In genomic region chr11:57320067-57320718, GRCh38 we compare ENCODE assay signal across 22 cellular contexts. TPM values are rescaled to one million over a fixed set of nuclear protein-coding genes. Genes with fewer than 3 reads are reported as not detected.
A peak's percentile ranks its signal among the peaks of the same experiment; 100 is the strongest.
DNase-seq lines count a peak whose midpoint lies in the region; ATAC-seq, FAIRE-seq and TF ChIP-seq lines count a peak whose summit lies in the region.
"Had no signal": no experiment of that assay in that cellular context is flagged by ENCODE, and none has a peak within 500 bp of the region (broad histone marks: within the 10 kb centered on the region; RNA-seq: fewer than 3 reads in every experiment).

No MANE protein-coding gene starts in this region.

- TF ChIP-seq CTCF in C4-2B (conservative IDR thresholded peaks at IDR 0.05) (no peak), MCF 10A (IDR thresholded peaks at IDR 0.05; ENCODE audit: unreplicated experiment) (no peak), kidney (IDR thresholded peaks at IDR 0.05; ENCODE audit: borderline replicate concordance, extremely low read depth, insufficient read depth) (no peak)

- peak overlapping the region; percentile 75 for H3K4me3 Mint-ChIP-seq in MCF 10A (ENCODE audit: unreplicated experiment)
- H3K4me3 Mint-ChIP-seq: immature natural killer cell; stimulated activated naive CD8-positive, alpha-beta T cell treated with anti-CD3 and anti-CD28 coated beads, Interleukin-15, amount 100 ng/mL, for 72 hours had no signal

- no peak for DNase-seq in MCF 10A (ENCODE audit: unreplicated experiment)
- DNase-seq in kidney: peak; percentile 76
- DNase-seq in COR-L47 (lab: John Stamatoyannopoulos, UW): no peak
- DNase-seq: DND-41; dorsolateral prefrontal cortex; immature natural killer cell; naive B cell; NCI-H1694; NCI-H2227 treated with DMSO at 0.1 percent for 48 hours; NCI-H82; ovary; SJCRH30; stimulated activated naive CD8-positive, alpha-beta T cell treated with anti-CD3 and anti-CD28 coated beads, Interleukin-15, amount 100 ng/mL, for 72 hours had no signal

- H3K4me3 ChIP-seq in kidney (ENCODE audit: low read length in 2 of 2) (no peak overlapping the region), subcutaneous abdominal adipose tissue (ENCODE audit: low read depth in 1 of 5, low read length in 5 of 5) (peak overlapping the region in 4 of 5 donors; percentile 27 to 80 (median 40))
- H3K4me3 ChIP-seq: cardiac muscle cell, ovary, SJCRH30 had no signal

- H3K27me3 Mint-ChIP-seq in MCF 10A (ENCODE audit: insufficient read depth, unreplicated experiment): no peaks in the 10 kb centered on the region
- H3K27me3 Mint-ChIP-seq: IgD-negative memory B cell; naive B cell; stimulated activated naive CD8-positive, alpha-beta T cell treated with anti-CD3 and anti-CD28 coated beads, Interleukin-15, amount 100 ng/mL, for 72 hours had no signal

- BruUV-seq in MCF 10A (replicated peaks; lab: Mats Ljungman, UMichigan): no TSS peak

- CTCF ChIA-PET in MCF 10A (lab: Yijun Ruan, JAX): interaction anchor here (1.1 to 4.1 kb wide), 4 partner anchors 9 to 25 kb away, joined by 4 to 27 read pairs (median 16); no protein-coding TSS in a partner anchor

- H3K36me3 Mint-ChIP-seq in MCF 10A (ENCODE audit: insufficient read depth, unreplicated experiment): peaks cover 2% of the 10 kb centered on the region
- H3K36me3 Mint-ChIP-seq: IgD-negative memory B cell, naive B cell had no signal

- peak overlapping the region; percentile 97 for H3K27ac Mint-ChIP-seq in MCF 10A (ENCODE audit: low read depth, unreplicated experiment)
- H3K27ac Mint-ChIP-seq: IgD-negative memory B cell; naive B cell; stimulated activated naive CD8-positive, alpha-beta T cell treated with anti-CD3 and anti-CD28 coated beads, Interleukin-15, amount 100 ng/mL, for 72 hours had no signal

- intact Hi-C loops in MCF 10A (cut with micrococcal nuclease): no loop called here
- intact Hi-C loops in kidney (cut with DNase I): no loop called here

- peaks cover 0 to 4% (median 0%) of the 10 kb centered on the region in 5 donors for H3K27me3 ChIP-seq in subcutaneous abdominal adipose tissue (ENCODE audit: control insufficient read depth in 5 of 5, insufficient read depth in 4 of 5, low read length in 5 of 5)
- H3K27me3 ChIP-seq: cardiac muscle cell, dorsolateral prefrontal cortex, ovary, SJCRH30 had no signal

- H3K4me1 Mint-ChIP-seq in MCF 10A (ENCODE audit: insufficient read depth, unreplicated experiment): peaks cover 36% of the 10 kb centered on the region

- peaks cover 21 to 29% of the 10 kb centered on the region in 2 donors for H3K4me1 ChIP-seq in kidney (ENCODE audit: control insufficient read depth in 1 of 2, insufficient read depth in 1 of 2, low read depth in 1 of 2, low read length in 2 of 2)
- H3K4me1 ChIP-seq in subcutaneous abdominal adipose tissue (ENCODE audit: control insufficient read depth in 5 of 5, insufficient read depth in 5 of 5, low read length in 5 of 5): peaks cover 37 to 89% (median 84%) of the 10 kb centered on the region in 5 donors

- H3K9me3 ChIP-seq in kidney (ENCODE audit: control insufficient read depth in 1 of 2, low read length in 2 of 2) (no peaks in the 10 kb centered on the region), subcutaneous abdominal adipose tissue (ENCODE audit: control insufficient read depth in 5 of 5, low read length in 5 of 5) (no peaks in the 10 kb centered on the region)
- H3K9me3 ChIP-seq: ovary, SJCRH30 had no signal

- peaks cover 11 to 17% of the 10 kb centered on the region in 2 donors for H3K36me3 ChIP-seq in kidney (ENCODE audit: control insufficient read depth in 1 of 2, insufficient read depth in 2 of 2, low read length in 2 of 2)
- H3K36me3 ChIP-seq in subcutaneous abdominal adipose tissue (ENCODE audit: control insufficient read depth in 5 of 5, insufficient read depth in 5 of 5, low read length in 5 of 5): peaks cover 0 to 45% (median 33%) of the 10 kb centered on the region in 5 donors
- H3K36me3 ChIP-seq: ovary had no signal

- FAIRE-seq in kidney (lab: Jason Lieb, UNC): no peak

- peak overlapping the region; percentile 15; the same call in 1 of the 2 replicates for H3K27ac ChIP-seq in C4-2B
- no peak overlapping the region for H3K27ac ChIP-seq in kidney (ENCODE audit: low read depth in 2 of 2, low read length in 2 of 2)
- H3K27ac ChIP-seq in subcutaneous abdominal adipose tissue (ENCODE audit: low read depth, low read length): peak overlapping the region; percentile 96
- H3K27ac ChIP-seq: cardiac muscle cell, SJCRH30 had no signal

- POLR2A ChIA-PET in MCF 10A (lab: Yijun Ruan, JAX): interaction anchor here (1.3 to 10.1 kb wide), 4 partner anchors 12 to 459 kb away, joined by 4 to 362 read pairs (median 132); no protein-coding TSS in a partner anchor

- no peak for ATAC-seq in HG02870 (IDR thresholded peaks at IDR 0.05; ENCODE audit: unreplicated experiment)
- ATAC-seq in activated CD4-positive, CD25-positive, alpha-beta regulatory T cell treated with anti-CD3 and anti-CD28 coated beads, Interleukin-2, amount 50 U/mL, for 24 hours: no peak
- ATAC-seq: esophagus mucosa; HCT116; stimulated activated naive CD8-positive, alpha-beta T cell treated with anti-CD3 and anti-CD28 coated beads, Interleukin-15, amount 100 ng/mL, for 72 hours had no signal

- no peaks in the 10 kb centered on the region for H3K9me3 Mint-ChIP-seq in MCF 10A (ENCODE audit: unreplicated experiment)
- H3K9me3 Mint-ChIP-seq: IgD-negative memory B cell; immature natural killer cell; naive B cell; stimulated activated naive CD8-positive, alpha-beta T cell treated with anti-CD3 and anti-CD28 coated beads, Interleukin-15, amount 100 ng/mL, for 72 hours had no signal

- no peak overlapping the region for H3K9ac ChIP-seq in kidney (ENCODE audit: low read length in 2 of 2)
- peak overlapping the region in 4 of 5 donors; percentile 6 to 91 (median 53) for H3K9ac ChIP-seq in subcutaneous abdominal adipose tissue (ENCODE audit: low read length in 5 of 5)

RNA-seq across cellular contexts. Expression of gene TNKS1BP1, which starts 4.6 kb away (rescaled TPM):
- total RNA-seq in MCF 10A (2022) (198 and 202 TPM in 2 replicates), kidney (206 TPM)
- polyA plus RNA-seq in kidney (ENCODE audit: insufficient read depth, low read depth, low replicate concordance): 53.3 TPM

RNA-seq across cellular contexts. Expression of gene SSRP1, which starts 15.5 kb away (rescaled TPM):
- total RNA-seq in MCF 10A (2022) (159 and 229 TPM in 2 replicates), kidney (78.5 TPM)
- polyA plus RNA-seq in kidney (ENCODE audit: insufficient read depth, low read depth, low replicate concordance): 44.5 TPM

RNA-seq across cellular contexts. Expression of gene P2RX3, which starts 18.0 kb away (rescaled TPM):
- total RNA-seq in MCF 10A (2022) (not detected in 2 replicates), kidney (not detected)
- not detected for polyA plus RNA-seq in kidney (ENCODE audit: insufficient read depth, low read depth, low replicate concordance)
- total RNA-seq: esophagus mucosa; SJCRH30; T-helper 2 cell treated with Interferon-gamma antibody and Interleukin-4, amounts not matched to agents 100 ng/mL and 5 ng/mL, for 36 hours had no signal
- polyA plus RNA-seq: IgD-negative memory B cell, immature natural killer cell had no signal

Comparison
In these comparisons a context has a peak if more than half of its experiments do, and no peak if none do; other contexts are left out.
1. H3K27ac ChIP-seq: peak in C4-2B (single experiment) and subcutaneous abdominal adipose tissue (single experiment); none in kidney (0 of 2).
2. H3K4me3 ChIP-seq: peak in subcutaneous abdominal adipose tissue (4 of 5); none in kidney (0 of 2).
3. H3K9ac ChIP-seq: peak in subcutaneous abdominal adipose tissue (4 of 5); none in kidney (0 of 2).